In the genomic region with DNA sequence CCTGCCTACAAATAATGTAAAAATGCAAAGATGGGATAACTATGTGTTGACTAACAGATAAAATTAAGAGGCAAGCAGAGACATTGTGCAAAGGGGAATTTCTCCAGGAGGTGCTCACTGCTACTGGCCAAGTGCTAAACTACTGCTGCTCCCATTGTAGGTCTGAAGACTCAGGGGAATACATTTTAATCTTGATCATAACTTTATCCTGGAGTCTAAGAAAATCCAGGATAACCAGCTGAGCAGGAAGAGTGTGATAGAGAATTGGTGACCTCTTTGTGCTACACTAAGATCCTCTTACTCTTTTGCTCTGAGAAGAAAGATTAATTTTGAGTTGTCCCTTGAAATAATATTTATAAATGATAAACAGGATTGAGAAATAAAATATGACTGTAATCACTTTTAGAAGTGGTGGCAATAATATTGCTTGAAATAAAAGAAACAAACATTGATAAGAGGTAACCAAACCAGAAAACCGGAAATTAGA, we compare ENCODE assay signal across 1 cellular context.
A peak's percentile ranks its signal among the peaks of the same experiment; 100 is the strongest.
TF ChIP-seq lines count a peak whose summit lies in the region.

No MANE protein-coding gene starts in this region.

TF ChIP-seq in HepG2, 621 proteins besides CTCF, POLR2A, EP300 and RAD21:
- TF ChIP-seq POLR2G (IDR thresholded peaks at IDR 0.05; ENCODE audit: low read depth, low read length) (peak; percentile 56; the same call in 1 of the 2 replicates), AGO2 (optimal IDR thresholded peaks at IDR 0.05; ENCODE audit: low read depth, low read length) (no peak), RBM22 (optimal IDR thresholded peaks at IDR 0.05; ENCODE audit: low read length) (peak; percentile 91)
- TF ChIP-seq, protein P1, sequence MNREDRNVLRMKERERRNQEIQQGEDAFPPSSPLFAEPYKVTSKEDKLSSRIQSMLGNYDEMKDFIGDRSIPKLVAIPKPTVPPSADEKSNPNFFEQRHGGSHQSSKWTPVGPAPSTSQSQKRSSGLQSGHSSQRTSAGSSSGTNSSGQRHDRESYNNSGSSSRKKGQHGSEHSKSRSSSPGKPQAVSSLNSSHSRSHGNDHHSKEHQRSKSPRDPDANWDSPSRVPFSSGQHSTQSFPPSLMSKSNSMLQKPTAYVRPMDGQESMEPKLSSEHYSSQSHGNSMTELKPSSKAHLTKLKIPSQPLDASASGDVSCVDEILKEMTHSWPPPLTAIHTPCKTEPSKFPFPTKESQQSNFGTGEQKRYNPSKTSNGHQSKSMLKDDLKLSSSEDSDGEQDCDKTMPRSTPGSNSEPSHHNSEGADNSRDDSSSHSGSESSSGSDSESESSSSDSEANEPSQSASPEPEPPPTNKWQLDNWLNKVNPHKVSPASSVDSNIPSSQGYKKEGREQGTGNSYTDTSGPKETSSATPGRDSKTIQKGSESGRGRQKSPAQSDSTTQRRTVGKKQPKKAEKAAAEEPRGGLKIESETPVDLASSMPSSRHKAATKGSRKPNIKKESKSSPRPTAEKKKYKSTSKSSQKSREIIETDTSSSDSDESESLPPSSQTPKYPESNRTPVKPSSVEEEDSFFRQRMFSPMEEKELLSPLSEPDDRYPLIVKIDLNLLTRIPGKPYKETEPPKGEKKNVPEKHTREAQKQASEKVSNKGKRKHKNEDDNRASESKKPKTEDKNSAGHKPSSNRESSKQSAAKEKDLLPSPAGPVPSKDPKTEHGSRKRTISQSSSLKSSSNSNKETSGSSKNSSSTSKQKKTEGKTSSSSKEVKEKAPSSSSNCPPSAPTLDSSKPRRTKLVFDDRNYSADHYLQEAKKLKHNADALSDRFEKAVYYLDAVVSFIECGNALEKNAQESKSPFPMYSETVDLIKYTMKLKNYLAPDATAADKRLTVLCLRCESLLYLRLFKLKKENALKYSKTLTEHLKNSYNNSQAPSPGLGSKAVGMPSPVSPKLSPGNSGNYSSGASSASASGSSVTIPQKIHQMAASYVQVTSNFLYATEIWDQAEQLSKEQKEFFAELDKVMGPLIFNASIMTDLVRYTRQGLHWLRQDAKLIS (CRISPR knock-in tag; IDR thresholded peaks at IDR 0.05): 0 out of 2 replicates have a peak, but pooled peaks have one; percentile 45
